ENCODE assay signal across 31 cellular contexts in the genomic region with DNA sequence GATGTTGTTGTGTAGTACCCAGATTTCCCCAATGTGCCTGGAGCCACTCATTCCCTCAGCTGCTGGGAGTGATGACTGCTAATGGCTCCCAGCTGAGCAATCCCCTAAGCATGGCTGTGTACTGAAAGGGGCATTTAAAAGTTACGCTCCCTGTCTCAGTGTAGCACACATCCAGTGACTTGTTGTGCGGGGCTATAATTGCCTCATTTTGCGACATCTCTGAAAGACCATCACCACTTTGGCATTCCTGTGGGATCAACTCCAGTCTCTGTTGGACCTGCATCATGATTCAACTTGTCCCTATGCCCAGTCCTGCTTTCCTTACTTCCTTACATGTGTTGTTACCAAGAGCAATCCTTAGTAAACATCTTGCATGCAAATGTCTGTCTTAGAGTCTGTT.
A peak's percentile ranks its signal among the peaks of the same experiment; 100 is the strongest.
DNase-seq lines count a peak whose midpoint lies in the region; ATAC-seq lines count a peak whose summit lies in the region.
"Had no signal": no experiment of that assay in that cellular context is flagged by ENCODE, and none has a peak within 500 bp of the region (broad histone marks: within the 10 kb centered on the region; RNA-seq: fewer than 3 reads in every experiment).

No MANE protein-coding gene starts in this region.

- H3K56ac ChIP-seq in mesendoderm (ENCODE audit: low read length): no peak overlapping the region

- H4K8ac ChIP-seq in mesendoderm (ENCODE audit: low read depth, low read length): no peak overlapping the region

- no peak for ATAC-seq in effector memory CD8-positive, alpha-beta T cell (replicated peaks)
- ATAC-seq in HG03354 (IDR thresholded peaks at IDR 0.05; ENCODE audit: poor library complexity, severe bottlenecking, unreplicated experiment): no peak
- ATAC-seq: A549; activated naive CD8-positive, alpha-beta T cell treated with anti-CD3 and anti-CD28 coated beads, Interleukin-2, amount 50 U/mL, for 24 hours; activated T-cell treated with anti-CD3 and anti-CD28 coated beads, Interleukin-2, amount 50 U/mL, for 4 hours; esophagus mucosa; left lung had no signal

- DNase-seq in AG20443 (ENCODE audit: low spot score): peak; percentile 59
- peak; percentile 98 for DNase-seq in MG63
- peak; percentile 22 for DNase-seq in epithelial cell of prostate (ENCODE audit: low read depth, low spot score)
- peak; percentile 6 for DNase-seq in mesendoderm
- DNase-seq in stimulated activated CD4-positive, alpha-beta T cell treated with anti-CD3 and anti-CD28 coated beads, Interleukin-4, amount 100 ng/mL, for 4 hours: no peak
- DNase-seq in effector memory CD8-positive, alpha-beta T cell: no peak
- no peak for DNase-seq in NCI-H2196 (lab: John Stamatoyannopoulos, UW; ENCODE audit: unreplicated experiment)
- DNase-seq: activated CD4-positive, alpha-beta T cell treated with anti-CD3 and anti-CD28 coated beads, Interleukin-2, amount 10 ng/mL, durations not matched to agents 24 days and 14 days; activated naive CD8-positive, alpha-beta T cell treated with anti-CD3 and anti-CD28 coated beads, Interleukin-2, amount 50 U/mL, for 24 hours; activated T-cell treated with anti-CD3 and anti-CD28 coated beads, Interleukin-2, amount 50 U/mL, for 4 hours; COR-L47; DMS53; effector CD4-positive, alpha-beta T cell; GF-D8; GOT3; left lung; naive B cell; NCI-H187; NCI-H526 treated with DMSO at 0.1 percent for 48 hours; Right ventricle myocardium superior; small intestine; stimulated activated CD4-positive, alpha-beta T cell treated with anti-CD3 and anti-CD28 coated beads, Interleukin-1b, Interleukin-23, amount 100 ng/mL, for 48 hours; stomach; thyroid gland had no signal

- no peak overlapping the region for H4K5ac ChIP-seq in mesendoderm (ENCODE audit: low read length)

- no peak overlapping the region for H3K9ac ChIP-seq in mesendoderm (ENCODE audit: low read length)
- H3K9ac ChIP-seq: BLaER1 treated with 17β-estradiol and CSF1 and Interleukin-3, amounts not matched to agents 10 nM and 100 nM had no signal

- no peaks in the 10 kb centered on the region for H3K79me1 ChIP-seq in mesendoderm (ENCODE audit: low read length)

- no peaks in the 10 kb centered on the region for H3K27me3 ChIP-seq in MG63
- no peaks in the 10 kb centered on the region for H3K27me3 ChIP-seq in mesendoderm (ENCODE audit: insufficient read depth, low read length, poor library complexity)
- H3K27me3 ChIP-seq: BLaER1 treated with 17β-estradiol and CSF1 and Interleukin-3, amounts not matched to agents 10 nM and 100 nM; left lung; stomach; thyroid gland had no signal

- no peak overlapping the region for H3K4me2 ChIP-seq in mesendoderm (ENCODE audit: low read length)
- H3K4me2 ChIP-seq: A549 had no signal

- no peaks in the 10 kb centered on the region for H3K4me1 Mint-ChIP-seq in effector memory CD8-positive, alpha-beta T cell (ENCODE audit: low read depth in 2 of 2)
- H3K4me1 Mint-ChIP-seq: activated CD4-positive, alpha-beta T cell treated with anti-CD3 and anti-CD28 coated beads, Interleukin-2, amount 10 ng/mL, durations not matched to agents 24 days and 14 days; activated naive CD8-positive, alpha-beta T cell treated with anti-CD3 and anti-CD28 coated beads, Interleukin-2, amount 50 U/mL, for 24 hours; naive B cell had no signal

- H3K27ac Mint-ChIP-seq in effector memory CD8-positive, alpha-beta T cell: no peak overlapping the region
- H3K27ac Mint-ChIP-seq: activated CD4-positive, alpha-beta T cell treated with anti-CD3 and anti-CD28 coated beads, Interleukin-2, amount 10 ng/mL, durations not matched to agents 24 days and 14 days; activated naive CD8-positive, alpha-beta T cell treated with anti-CD3 and anti-CD28 coated beads, Interleukin-2, amount 50 U/mL, for 24 hours; mesothelial cell of epicardium; naive B cell had no signal

- H3K4me1 ChIP-seq in mesendoderm (ENCODE audit: control insufficient read depth, low read depth, low read length): no peaks in the 10 kb centered on the region
- H3K4me1 ChIP-seq: A549, left lung, stomach had no signal

- H2BK120ac ChIP-seq in mesendoderm (ENCODE audit: low read depth, low read length): no peak overlapping the region

- no peak overlapping the region for H3K23ac ChIP-seq in mesendoderm (ENCODE audit: low read length)

- H3K79me2 ChIP-seq in mesendoderm (ENCODE audit: control insufficient read depth, insufficient read depth, low read length): no peaks in the 10 kb centered on the region

- H3K27ac ChIP-seq in epithelial cell of prostate (no peak overlapping the region), mesendoderm (ENCODE audit: low read depth, low read length) (no peak overlapping the region)
- H3K27ac ChIP-seq: A549; BLaER1 treated with 17β-estradiol and CSF1 and Interleukin-3, amounts not matched to agents 10 nM and 100 nM; left lung; stomach; thyroid gland; VCaP had no signal

- H3K4ac ChIP-seq in mesendoderm (ENCODE audit: low read depth, low read length): no peak overlapping the region

- no peaks in the 10 kb centered on the region for H3K36me3 Mint-ChIP-seq in effector memory CD8-positive, alpha-beta T cell (ENCODE audit: insufficient read depth)
- H3K36me3 Mint-ChIP-seq: naive B cell had no signal

- no peak overlapping the region for H3K18ac ChIP-seq in mesendoderm (ENCODE audit: low read length)

- H3K36me3 ChIP-seq in MG63 (no peaks in the 10 kb centered on the region), mesendoderm (ENCODE audit: control insufficient read depth, insufficient read depth, low read length) (no peaks in the 10 kb centered on the region)
- H3K36me3 ChIP-seq: BLaER1 treated with 17β-estradiol and CSF1 and Interleukin-3, amounts not matched to agents 10 nM and 100 nM; left lung; stomach; thyroid gland had no signal

- H2BK15ac ChIP-seq in mesendoderm (replicated peaks; ENCODE audit: low read depth): no peak overlapping the region

- peaks cover 8 to 17% of the 10 kb centered on the region in 2 donors for H3K9me3 Mint-ChIP-seq in effector memory CD8-positive, alpha-beta T cell
- H3K9me3 Mint-ChIP-seq: activated naive CD8-positive, alpha-beta T cell treated with anti-CD3 and anti-CD28 coated beads, Interleukin-2, amount 50 U/mL, for 24 hours had no signal

- H3K4me3 ChIP-seq in MG63 (no peak overlapping the region), mesendoderm (ENCODE audit: low read length) (no peak overlapping the region)
- H3K4me3 ChIP-seq: A549; BLaER1 treated with 17β-estradiol and CSF1 and Interleukin-3, amounts not matched to agents 10 nM and 100 nM; left lung; stomach; thyroid gland had no signal

- peaks cover 10% of the 10 kb centered on the region for H3K9me3 ChIP-seq in MG63
- H3K9me3 ChIP-seq: A549, thyroid gland had no signal

- no peak overlapping the region for H2BK5ac ChIP-seq in mesendoderm (ENCODE audit: low read length)

- H2AK5ac ChIP-seq in mesendoderm (ENCODE audit: low read length): no peak overlapping the region

- H3K4me3 Mint-ChIP-seq in effector memory CD8-positive, alpha-beta T cell: no peak overlapping the region
- H3K4me3 Mint-ChIP-seq: activated CD4-positive, alpha-beta T cell treated with anti-CD3 and anti-CD28 coated beads, Interleukin-2, amount 10 ng/mL, durations not matched to agents 24 days and 14 days; activated naive CD8-positive, alpha-beta T cell treated with anti-CD3 and anti-CD28 coated beads, Interleukin-2, amount 50 U/mL, for 24 hours; activated T-cell treated with anti-CD3 and anti-CD28 coated beads, Interleukin-2, amount 50 U/mL, for 4 hours; brain; mesothelial cell of epicardium; naive B cell had no signal

- H3K27me3 Mint-ChIP-seq in effector memory CD8-positive, alpha-beta T cell: no peaks in the 10 kb centered on the region
- H3K27me3 Mint-ChIP-seq: activated CD4-positive, alpha-beta T cell treated with anti-CD3 and anti-CD28 coated beads, Interleukin-2, amount 10 ng/mL, durations not matched to agents 24 days and 14 days; activated naive CD8-positive, alpha-beta T cell treated with anti-CD3 and anti-CD28 coated beads, Interleukin-2, amount 50 U/mL, for 24 hours; naive B cell had no signal

- WGBS in mesendoderm (ENCODE audit: extremely low coverage, insufficient coverage, low lambda C conversion rate): no CpG with 5 or more reads among the region's 3 CpGs

Comparison
In these comparisons a context has a peak if more than half of its experiments do, and no peak if none do; other contexts are left out.
1. DNase-seq: peak in AG20443 (single experiment), MG63 (single experiment), epithelial cell of prostate (single experiment) and mesendoderm (single experiment); none in stimulated activated CD4-positive, alpha-beta T cell treated with anti-CD3 and anti-CD28 coated beads, Interleukin-4, amount 100 ng/mL, for 4 hours (0 of 2), effector memory CD8-positive, alpha-beta T cell (0 of 3) and NCI-H2196 (single experiment).